Comparison of ENCODE assay signal across 2 cellular contexts in genomic region chr1:86997538-86997937, GRCh38.
TF ChIP-seq lines count a peak whose summit lies in the region.

No MANE protein-coding gene starts in this region.

TF ChIP-seq in SK-N-SH treated with all-trans-retinoic acid at 6 μM for 48 hours, 23 proteins besides CTCF, POLR2A, EP300 and RAD21:
- TF ChIP-seq TSHZ2 (CRISPR knock-in tag; IDR thresholded peaks at IDR 0.05) (no peak), GLIS3 (CRISPR knock-in tag; IDR thresholded peaks at IDR 0.05) (no peak), TOX (CRISPR knock-in tag; IDR thresholded peaks at IDR 0.05; ENCODE audit: borderline replicate concordance) (no peak), ZNF70 (CRISPR knock-in tag; IDR thresholded peaks at IDR 0.05) (no peak), OSR1 (CRISPR knock-in tag; IDR thresholded peaks at IDR 0.05) (no peak), ZFP30 (CRISPR knock-in tag; IDR thresholded peaks at IDR 0.05) (no peak), SNAI2 (CRISPR knock-in tag; IDR thresholded peaks at IDR 0.05) (no peak), ZC3H10 (CRISPR knock-in tag; IDR thresholded peaks at IDR 0.05) (no peak), ESRRG (CRISPR knock-in tag; IDR thresholded peaks at IDR 0.05) (no peak), BACH2 (CRISPR knock-in tag; IDR thresholded peaks at IDR 0.05; ENCODE audit: borderline replicate concordance) (no peak), ZNF565 (CRISPR knock-in tag; conservative IDR thresholded peaks at IDR 0.05; ENCODE audit: low read depth) (no peak), ARNTL (CRISPR knock-in tag; IDR thresholded peaks at IDR 0.05; ENCODE audit: borderline replicate concordance, low read depth) (no peak), ZFP3 (CRISPR knock-in tag; IDR thresholded peaks at IDR 0.05) (no peak), CSDC2 (CRISPR knock-in tag; IDR thresholded peaks at IDR 0.05) (no peak), TCF4 (CRISPR knock-in tag; IDR thresholded peaks at IDR 0.05; ENCODE audit: borderline replicate concordance) (no peak)
- TF ChIP-seq, protein P1, sequence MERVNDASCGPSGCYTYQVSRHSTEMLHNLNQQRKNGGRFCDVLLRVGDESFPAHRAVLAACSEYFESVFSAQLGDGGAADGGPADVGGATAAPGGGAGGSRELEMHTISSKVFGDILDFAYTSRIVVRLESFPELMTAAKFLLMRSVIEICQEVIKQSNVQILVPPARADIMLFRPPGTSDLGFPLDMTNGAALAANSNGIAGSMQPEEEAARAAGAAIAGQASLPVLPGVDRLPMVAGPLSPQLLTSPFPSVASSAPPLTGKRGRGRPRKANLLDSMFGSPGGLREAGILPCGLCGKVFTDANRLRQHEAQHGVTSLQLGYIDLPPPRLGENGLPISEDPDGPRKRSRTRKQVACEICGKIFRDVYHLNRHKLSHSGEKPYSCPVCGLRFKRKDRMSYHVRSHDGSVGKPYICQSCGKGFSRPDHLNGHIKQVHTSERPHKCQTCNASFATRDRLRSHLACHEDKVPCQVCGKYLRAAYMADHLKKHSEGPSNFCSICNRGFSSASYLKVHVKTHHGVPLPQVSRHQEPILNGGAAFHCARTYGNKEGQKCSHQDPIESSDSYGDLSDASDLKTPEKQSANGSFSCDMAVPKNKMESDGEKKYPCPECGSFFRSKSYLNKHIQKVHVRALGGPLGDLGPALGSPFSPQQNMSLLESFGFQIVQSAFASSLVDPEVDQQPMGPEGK (CRISPR knock-in tag; IDR thresholded peaks at IDR 0.05; ENCODE audit: borderline replicate concordance), result no peak
- TF ChIP-seq, protein P2, sequence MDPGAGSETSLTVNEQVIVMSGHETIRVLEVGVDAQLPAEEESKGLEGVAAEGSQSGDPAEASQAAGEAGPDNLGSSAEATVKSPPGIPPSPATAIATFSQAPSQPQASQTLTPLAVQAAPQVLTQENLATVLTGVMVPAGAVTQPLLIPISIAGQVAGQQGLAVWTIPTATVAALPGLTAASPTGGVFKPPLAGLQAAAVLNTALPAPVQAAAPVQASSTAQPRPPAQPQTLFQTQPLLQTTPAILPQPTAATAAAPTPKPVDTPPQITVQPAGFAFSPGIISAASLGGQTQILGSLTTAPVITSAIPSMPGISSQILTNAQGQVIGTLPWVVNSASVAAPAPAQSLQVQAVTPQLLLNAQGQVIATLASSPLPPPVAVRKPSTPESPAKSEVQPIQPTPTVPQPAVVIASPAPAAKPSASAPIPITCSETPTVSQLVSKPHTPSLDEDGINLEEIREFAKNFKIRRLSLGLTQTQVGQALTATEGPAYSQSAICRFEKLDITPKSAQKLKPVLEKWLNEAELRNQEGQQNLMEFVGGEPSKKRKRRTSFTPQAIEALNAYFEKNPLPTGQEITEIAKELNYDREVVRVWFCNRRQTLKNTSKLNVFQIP (CRISPR knock-in tag; IDR thresholded peaks at IDR 0.05; ENCODE audit: borderline replicate concordance, low read depth), result no peak

TF ChIP-seq in SK-N-SH, 30 proteins besides CTCF, POLR2A, EP300 and RAD21:
- TF ChIP-seq, protein P3, sequence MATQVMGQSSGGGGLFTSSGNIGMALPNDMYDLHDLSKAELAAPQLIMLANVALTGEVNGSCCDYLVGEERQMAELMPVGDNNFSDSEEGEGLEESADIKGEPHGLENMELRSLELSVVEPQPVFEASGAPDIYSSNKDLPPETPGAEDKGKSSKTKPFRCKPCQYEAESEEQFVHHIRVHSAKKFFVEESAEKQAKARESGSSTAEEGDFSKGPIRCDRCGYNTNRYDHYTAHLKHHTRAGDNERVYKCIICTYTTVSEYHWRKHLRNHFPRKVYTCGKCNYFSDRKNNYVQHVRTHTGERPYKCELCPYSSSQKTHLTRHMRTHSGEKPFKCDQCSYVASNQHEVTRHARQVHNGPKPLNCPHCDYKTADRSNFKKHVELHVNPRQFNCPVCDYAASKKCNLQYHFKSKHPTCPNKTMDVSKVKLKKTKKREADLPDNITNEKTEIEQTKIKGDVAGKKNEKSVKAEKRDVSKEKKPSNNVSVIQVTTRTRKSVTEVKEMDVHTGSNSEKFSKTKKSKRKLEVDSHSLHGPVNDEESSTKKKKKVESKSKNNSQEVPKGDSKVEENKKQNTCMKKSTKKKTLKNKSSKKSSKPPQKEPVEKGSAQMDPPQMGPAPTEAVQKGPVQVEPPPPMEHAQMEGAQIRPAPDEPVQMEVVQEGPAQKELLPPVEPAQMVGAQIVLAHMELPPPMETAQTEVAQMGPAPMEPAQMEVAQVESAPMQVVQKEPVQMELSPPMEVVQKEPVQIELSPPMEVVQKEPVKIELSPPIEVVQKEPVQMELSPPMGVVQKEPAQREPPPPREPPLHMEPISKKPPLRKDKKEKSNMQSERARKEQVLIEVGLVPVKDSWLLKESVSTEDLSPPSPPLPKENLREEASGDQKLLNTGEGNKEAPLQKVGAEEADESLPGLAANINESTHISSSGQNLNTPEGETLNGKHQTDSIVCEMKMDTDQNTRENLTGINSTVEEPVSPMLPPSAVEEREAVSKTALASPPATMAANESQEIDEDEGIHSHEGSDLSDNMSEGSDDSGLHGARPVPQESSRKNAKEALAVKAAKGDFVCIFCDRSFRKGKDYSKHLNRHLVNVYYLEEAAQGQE (IDR thresholded peaks at IDR 0.05; ENCODE audit: low read depth, low read length), result no peak
- TF ChIP-seq CHD2 (IDR thresholded peaks at IDR 0.05; ENCODE audit: low read length, partially characterized antibody), result no peak
- TF ChIP-seq NRF1 (IDR thresholded peaks at IDR 0.05; ENCODE audit: low read depth, low read length), result no peak
- no peak for TF ChIP-seq MEF2A (IDR thresholded peaks at IDR 0.05; ENCODE audit: borderline replicate concordance, low read depth)
- no peak for TF ChIP-seq GATA2 (CRISPR knock-in tag; IDR thresholded peaks at IDR 0.05)
- TF ChIP-seq FOSL2 (IDR thresholded peaks at IDR 0.05; ENCODE audit: borderline replicate concordance, low read depth), result no peak
- TF ChIP-seq FOXJ3 (CRISPR knock-in tag; IDR thresholded peaks at IDR 0.05), result no peak
- TF ChIP-seq, protein P4, sequence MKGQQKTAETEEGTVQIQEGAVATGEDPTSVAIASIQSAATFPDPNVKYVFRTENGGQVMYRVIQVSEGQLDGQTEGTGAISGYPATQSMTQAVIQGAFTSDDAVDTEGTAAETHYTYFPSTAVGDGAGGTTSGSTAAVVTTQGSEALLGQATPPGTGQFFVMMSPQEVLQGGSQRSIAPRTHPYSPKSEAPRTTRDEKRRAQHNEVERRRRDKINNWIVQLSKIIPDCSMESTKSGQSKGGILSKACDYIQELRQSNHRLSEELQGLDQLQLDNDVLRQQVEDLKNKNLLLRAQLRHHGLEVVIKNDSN (IDR thresholded peaks at IDR 0.05; ENCODE audit: borderline replicate concordance, low read depth), result no peak
- no peak for TF ChIP-seq RFX5 (IDR thresholded peaks at IDR 0.05; ENCODE audit: low read length)
- no peak for TF ChIP-seq POLR2AphosphoS5 (IDR thresholded peaks at IDR 0.05; ENCODE audit: low read depth, low read length)
- TF ChIP-seq, protein P5, sequence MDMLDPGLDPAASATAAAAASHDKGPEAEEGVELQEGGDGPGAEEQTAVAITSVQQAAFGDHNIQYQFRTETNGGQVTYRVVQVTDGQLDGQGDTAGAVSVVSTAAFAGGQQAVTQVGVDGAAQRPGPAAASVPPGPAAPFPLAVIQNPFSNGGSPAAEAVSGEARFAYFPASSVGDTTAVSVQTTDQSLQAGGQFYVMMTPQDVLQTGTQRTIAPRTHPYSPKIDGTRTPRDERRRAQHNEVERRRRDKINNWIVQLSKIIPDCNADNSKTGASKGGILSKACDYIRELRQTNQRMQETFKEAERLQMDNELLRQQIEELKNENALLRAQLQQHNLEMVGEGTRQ (IDR thresholded peaks at IDR 0.05; ENCODE audit: borderline replicate concordance, low read depth, low read length), result no peak
- TF ChIP-seq, protein P6, sequence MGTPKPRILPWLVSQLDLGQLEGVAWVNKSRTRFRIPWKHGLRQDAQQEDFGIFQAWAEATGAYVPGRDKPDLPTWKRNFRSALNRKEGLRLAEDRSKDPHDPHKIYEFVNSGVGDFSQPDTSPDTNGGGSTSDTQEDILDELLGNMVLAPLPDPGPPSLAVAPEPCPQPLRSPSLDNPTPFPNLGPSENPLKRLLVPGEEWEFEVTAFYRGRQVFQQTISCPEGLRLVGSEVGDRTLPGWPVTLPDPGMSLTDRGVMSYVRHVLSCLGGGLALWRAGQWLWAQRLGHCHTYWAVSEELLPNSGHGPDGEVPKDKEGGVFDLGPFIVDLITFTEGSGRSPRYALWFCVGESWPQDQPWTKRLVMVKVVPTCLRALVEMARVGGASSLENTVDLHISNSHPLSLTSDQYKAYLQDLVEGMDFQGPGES (IDR thresholded peaks at IDR 0.05; ENCODE audit: low read depth, low read length), result no peak
- TF ChIP-seq RXRA (IDR thresholded peaks at IDR 0.05; ENCODE audit: borderline replicate concordance, low read depth), result no peak
- TF ChIP-seq, protein P7, sequence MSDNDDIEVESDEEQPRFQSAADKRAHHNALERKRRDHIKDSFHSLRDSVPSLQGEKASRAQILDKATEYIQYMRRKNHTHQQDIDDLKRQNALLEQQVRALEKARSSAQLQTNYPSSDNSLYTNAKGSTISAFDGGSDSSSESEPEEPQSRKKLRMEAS (IDR thresholded peaks at IDR 0.05; ENCODE audit: low read depth), result no peak
- no peak for TF ChIP-seq YY1 (IDR thresholded peaks at IDR 0.05; ENCODE audit: low read depth)
- no peak for TF ChIP-seq TEAD4 (IDR thresholded peaks at IDR 0.05; ENCODE audit: borderline replicate concordance, insufficient read depth)
- TF ChIP-seq GABPA (IDR thresholded peaks at IDR 0.05; ENCODE audit: low read depth), result no peak
- TF ChIP-seq SIN3A (IDR thresholded peaks at IDR 0.05; ENCODE audit: borderline replicate concordance, low read depth, low read length), result no peak
